In genomic region chr13:51590966-51591627, GRCh38 we compare ENCODE assay signal across 1 cellular context.
TF ChIP-seq lines count a peak whose summit lies in the region.

No MANE protein-coding gene starts in this region.

TF ChIP-seq in HEK293, 187 proteins besides CTCF, POLR2A, EP300 and RAD21 (continued from another document and continues in another):
- TF ChIP-seq ZNF302 (tag by site-specific recombination; IDR thresholded peaks at IDR 0.05; ENCODE audit: low read depth): no peak
- TF ChIP-seq FEZF1 (tag by site-specific recombination; IDR thresholded peaks at IDR 0.05): peak; percentile 36; the same call in 1 of the 2 replicates
- TF ChIP-seq KLF8 (tag by site-specific recombination; IDR thresholded peaks at IDR 0.05): no peak
- no peak for TF ChIP-seq ZNF239 (tag by site-specific recombination; IDR thresholded peaks at IDR 0.05)
- no peak for TF ChIP-seq ZNF48 (tag by site-specific recombination; IDR thresholded peaks at IDR 0.05)
- TF ChIP-seq IKZF3 (tag by site-specific recombination; IDR thresholded peaks at IDR 0.05): peak; percentile 88
- peak; percentile 65; the same call in 1 of the 2 replicates for TF ChIP-seq ZNF324 (tag by site-specific recombination; IDR thresholded peaks at IDR 0.05)
- peak; percentile 85 for TF ChIP-seq ZEB2 (tag by site-specific recombination; IDR thresholded peaks at IDR 0.05)
- TF ChIP-seq ZIC2 (tag by site-specific recombination; IDR thresholded peaks at IDR 0.05): no peak
- no peak for TF ChIP-seq KLF17 (tag by site-specific recombination; IDR thresholded peaks at IDR 0.05)
- no peak for TF ChIP-seq ZNF112 (tag by site-specific recombination; IDR thresholded peaks at IDR 0.05)
- no peak for TF ChIP-seq ZNF23 (tag by site-specific recombination; IDR thresholded peaks at IDR 0.05; ENCODE audit: borderline replicate concordance)
- TF ChIP-seq ZNF518A (tag by site-specific recombination; conservative IDR thresholded peaks at IDR 0.05; ENCODE audit: low read depth): 0 out of 2 replicates have a peak, but pooled peaks have one; percentile 34
- TF ChIP-seq ZNF391 (tag by site-specific recombination; IDR thresholded peaks at IDR 0.05; ENCODE audit: borderline replicate concordance, low read depth): no peak
- no peak for TF ChIP-seq PRDM1 (tag by site-specific recombination; IDR thresholded peaks at IDR 0.05)
- TF ChIP-seq ZNF747 (tag by site-specific recombination; IDR thresholded peaks at IDR 0.05): no peak
- TF ChIP-seq ZNF629 (tag by site-specific recombination; IDR thresholded peaks at IDR 0.05): peak; percentile 39; the same call in 1 of the 2 replicates
- peak; percentile 22; the same call in 1 of the 2 replicates for TF ChIP-seq SP7 (tag by site-specific recombination; IDR thresholded peaks at IDR 0.05)
- TF ChIP-seq ZNF121 (tag by site-specific recombination; IDR thresholded peaks at IDR 0.05): no peak
- no peak for TF ChIP-seq ZNF76 (tag by site-specific recombination; IDR thresholded peaks at IDR 0.05; ENCODE audit: borderline replicate concordance, low read depth)
- TF ChIP-seq ZNF561 (tag by site-specific recombination; IDR thresholded peaks at IDR 0.05; ENCODE audit: borderline replicate concordance): peak; percentile 38; the same call in 1 of the 2 replicates
- no peak for TF ChIP-seq ZNF792 (tag by site-specific recombination; IDR thresholded peaks at IDR 0.05)
- TF ChIP-seq KLF9 (tag by site-specific recombination; IDR thresholded peaks at IDR 0.05; ENCODE audit: low read depth): no peak
- no peak for TF ChIP-seq ZNF423 (tag by site-specific recombination; IDR thresholded peaks at IDR 0.05)
- no peak for TF ChIP-seq ZFP3 (tag by site-specific recombination; IDR thresholded peaks at IDR 0.05; ENCODE audit: low read depth)
- TF ChIP-seq PRDM2 (tag by site-specific recombination; IDR thresholded peaks at IDR 0.05; ENCODE audit: borderline replicate concordance): no peak
- TF ChIP-seq WT1 (tag by site-specific recombination; IDR thresholded peaks at IDR 0.05): no peak
- TF ChIP-seq ZNF280D (tag by site-specific recombination; IDR thresholded peaks at IDR 0.05): no peak
- TF ChIP-seq HOXC10 (CRISPR knock-in tag; IDR thresholded peaks at IDR 0.05): no peak
- no peak for TF ChIP-seq ZNF202 (tag by site-specific recombination; IDR thresholded peaks at IDR 0.05; ENCODE audit: borderline replicate concordance)
- no peak for TF ChIP-seq ZBTB7A (tag by site-specific recombination; IDR thresholded peaks at IDR 0.05; ENCODE audit: low read depth)
- no peak for TF ChIP-seq ZNF24 (tag by site-specific recombination; IDR thresholded peaks at IDR 0.05)
- TF ChIP-seq TRIM28 (IDR thresholded peaks at IDR 0.05; ENCODE audit: borderline replicate concordance, low read length): no peak
- TF ChIP-seq ZSCAN30 (tag by site-specific recombination; IDR thresholded peaks at IDR 0.05): no peak
- 0 out of 2 replicates have a peak, but pooled peaks have one; percentile 23 for TF ChIP-seq INSM2 (tag by site-specific recombination; IDR thresholded peaks at IDR 0.05)
- TF ChIP-seq ZNF488 (tag by site-specific recombination; IDR thresholded peaks at IDR 0.05): no peak
- TF ChIP-seq ZNF701 (tag by site-specific recombination; IDR thresholded peaks at IDR 0.05): no peak
- TF ChIP-seq SALL2 (tag by site-specific recombination; IDR thresholded peaks at IDR 0.05; ENCODE audit: borderline replicate concordance): no peak
- TF ChIP-seq ZNF830 (tag by site-specific recombination; IDR thresholded peaks at IDR 0.05; ENCODE audit: low read depth): no peak
- TF ChIP-seq ZNF555 (tag by site-specific recombination; conservative IDR thresholded peaks at IDR 0.05): no peak
- TF ChIP-seq GLI4 (tag by site-specific recombination; IDR thresholded peaks at IDR 0.05): no peak
- no peak for TF ChIP-seq KLF16 (tag by site-specific recombination; IDR thresholded peaks at IDR 0.05)
- no peak for TF ChIP-seq ZNF214 (tag by site-specific recombination; IDR thresholded peaks at IDR 0.05; ENCODE audit: borderline replicate concordance)
- no peak for TF ChIP-seq HIC1 (tag by site-specific recombination; IDR thresholded peaks at IDR 0.05)
- no peak for TF ChIP-seq GFI1B (tag by site-specific recombination; IDR thresholded peaks at IDR 0.05)
- no peak for TF ChIP-seq ZNF473 (tag by site-specific recombination; IDR thresholded peaks at IDR 0.05)
